Comparison of ENCODE assay signal across 12 cellular contexts in genomic region chr12:11753151-11753501, GRCh38.
DNase-seq lines count a peak whose midpoint lies in the region; ATAC-seq and TF ChIP-seq lines count a peak whose summit lies in the region.
"Had no signal": no experiment of that assay in that cellular context is flagged by ENCODE, and none has a peak within 500 bp of the region (broad histone marks: within the 10 kb centered on the region; RNA-seq: fewer than 3 reads in every experiment).

No MANE protein-coding gene starts in this region.

- no peaks in the 10 kb centered on the region for H3K27me3 Mint-ChIP-seq in activated naive CD4-positive, alpha-beta T cell treated with anti-CD3 and anti-CD28 coated beads for 36 hours (ENCODE audit: low read depth)
- H3K27me3 Mint-ChIP-seq in endodermal cell (ENCODE audit: insufficient read depth) (peaks cover 61% of the 10 kb centered on the region), type B pancreatic cell (no peaks in the 10 kb centered on the region)
- H3K27me3 Mint-ChIP-seq: brain had no signal

- H3K27me3 ChIP-seq in endodermal cell (ENCODE audit: control insufficient read depth, insufficient read depth, low read length, poor library complexity, severe bottlenecking), result peaks cover 36% of the 10 kb centered on the region
- H3K27me3 ChIP-seq: left lung, right lobe of liver had no signal

- no peak for DNase-seq in activated naive CD4-positive, alpha-beta T cell treated with anti-CD3 and anti-CD28 coated beads for 36 hours
- no peak for DNase-seq in activated naive CD4-positive, alpha-beta T cell (lab: John Stamatoyannopoulos, UW)
- peak; percentile 44 for DNase-seq in NCI-H510A (lab: John Stamatoyannopoulos, UW)
- DNase-seq in endodermal cell, result peak; percentile 85
- no peak for DNase-seq in type B pancreatic cell (ENCODE audit: extremely low spot score, unreplicated experiment)
- DNase-seq in stimulated activated CD4-positive, alpha-beta T cell treated with anti-CD3 and anti-CD28 coated beads, Interleukin-2, amount 100 ng/mL, for 24 hours, result no peak
- DNase-seq: left lung, NCI-H524 treated with DMSO at 0.1 percent for 48 hours, right lobe of liver had no signal

- peaks cover 29% of the 10 kb centered on the region for H3K4me1 ChIP-seq in endodermal cell (ENCODE audit: control insufficient read depth, insufficient read depth, low read length)

- H3K36me3 ChIP-seq in endodermal cell (ENCODE audit: control insufficient read depth, insufficient read depth, low read length), result no peaks in the 10 kb centered on the region

- CTCF ChIA-PET in activated naive CD4-positive, alpha-beta T cell treated with anti-CD3 and anti-CD28 coated beads for 36 hours (lab: Charles Lee), result no interaction called here

- WGBS in endodermal cell (ENCODE audit: insufficient coverage in 1 of 2, insufficient read length in 1 of 2), 2 experiments, result 48 to 86% methylated on average over 1 to 2 of the region's 2 CpGs

- H3K4me3 Mint-ChIP-seq in activated naive CD4-positive, alpha-beta T cell treated with anti-CD3 and anti-CD28 coated beads for 36 hours, result no peak overlapping the region
- no peak overlapping the region for H3K4me3 Mint-ChIP-seq in endodermal cell
- H3K4me3 Mint-ChIP-seq in type B pancreatic cell, result no peak overlapping the region
- H3K4me3 Mint-ChIP-seq: brain had no signal

- H3K27ac Mint-ChIP-seq in activated naive CD4-positive, alpha-beta T cell treated with anti-CD3 and anti-CD28 coated beads for 36 hours, result peak overlapping the region; percentile 0
- H3K27ac Mint-ChIP-seq in endodermal cell (no peak overlapping the region), type B pancreatic cell (peak overlapping the region; percentile 7)

- ATAC-seq in GM19035 (IDR thresholded peaks at IDR 0.05; ENCODE audit: unreplicated experiment), result no peak
- no peak for ATAC-seq in HG03342 (IDR thresholded peaks at IDR 0.05; ENCODE audit: unreplicated experiment)

- H3K9me3 Mint-ChIP-seq in activated naive CD4-positive, alpha-beta T cell treated with anti-CD3 and anti-CD28 coated beads for 36 hours, result no peaks in the 10 kb centered on the region
- H3K9me3 Mint-ChIP-seq in endodermal cell (no peaks in the 10 kb centered on the region), type B pancreatic cell (no peaks in the 10 kb centered on the region)
- H3K9me3 Mint-ChIP-seq: brain had no signal

- TF ChIP-seq CTCF in endodermal cell (conservative IDR thresholded peaks at IDR 0.05) (no peak), type B pancreatic cell (conservative IDR thresholded peaks at IDR 0.05) (no peak)

- H3K4me3 ChIP-seq in endodermal cell (ENCODE audit: low read length), result no peak overlapping the region
- H3K4me3 ChIP-seq: left lung, right lobe of liver had no signal

- H3K36me3 Mint-ChIP-seq in activated naive CD4-positive, alpha-beta T cell treated with anti-CD3 and anti-CD28 coated beads for 36 hours (ENCODE audit: low read depth), result peaks cover 31% of the 10 kb centered on the region
- H3K36me3 Mint-ChIP-seq in endodermal cell (ENCODE audit: low read depth), result peaks cover 4% of the 10 kb centered on the region
- peaks cover 26% of the 10 kb centered on the region for H3K36me3 Mint-ChIP-seq in type B pancreatic cell

- H3K27ac ChIP-seq in endodermal cell (ENCODE audit: low read depth, low read length), result no peak overlapping the region
- H3K27ac ChIP-seq: right lobe of liver had no signal

- H3K4me1 Mint-ChIP-seq in activated naive CD4-positive, alpha-beta T cell treated with anti-CD3 and anti-CD28 coated beads for 36 hours (ENCODE audit: low read depth), result peaks cover 3% of the 10 kb centered on the region
- H3K4me1 Mint-ChIP-seq in endodermal cell (peaks cover 51% of the 10 kb centered on the region), type B pancreatic cell (ENCODE audit: unreplicated experiment) (peaks cover 12% of the 10 kb centered on the region)

- no peak overlapping the region for H3K9ac ChIP-seq in endodermal cell (ENCODE audit: extremely low read depth, low read length, poor library complexity, severe bottlenecking)

- intact Hi-C loops in activated naive CD4-positive, alpha-beta T cell treated with anti-CD3 and anti-CD28 coated beads for 36 hours (cut with micrococcal nuclease), result no loop called here

- no peaks in the 10 kb centered on the region for H3K9me3 ChIP-seq in endodermal cell (ENCODE audit: control insufficient read depth, low read length)
- H3K9me3 ChIP-seq: left lung, right lobe of liver had no signal

Comparison
In these comparisons a context has a peak if more than half of its experiments do, and no peak if none do; other contexts are left out.
1. DNase-seq: peak in NCI-H510A (single experiment) and endodermal cell (single experiment); none in activated naive CD4-positive, alpha-beta T cell treated with anti-CD3 and anti-CD28 coated beads for 36 hours (single experiment), activated naive CD4-positive, alpha-beta T cell (0 of 4), type B pancreatic cell (single experiment) and stimulated activated CD4-positive, alpha-beta T cell treated with anti-CD3 and anti-CD28 coated beads, Interleukin-2, amount 100 ng/mL, for 24 hours (0 of 2).